1 cellular context compared by ENCODE assay signal in genomic region chrX:129760981-129761380, GRCh38.
TF ChIP-seq lines count a peak whose summit lies in the region.

No MANE protein-coding gene starts in this region.

TF ChIP-seq in HepG2, 621 proteins besides CTCF, POLR2A, EP300 and RAD21 (continued from another document):
- TF ChIP-seq CSRNP2 (CRISPR knock-in tag; conservative IDR thresholded peaks at IDR 0.05; ENCODE audit: low read depth) (no peak), ZNF205 (CRISPR knock-in tag; IDR thresholded peaks at IDR 0.05) (no peak), IKZF5 (CRISPR knock-in tag; IDR thresholded peaks at IDR 0.05) (no peak), DPF2 (CRISPR knock-in tag; IDR thresholded peaks at IDR 0.05; ENCODE audit: borderline replicate concordance, low read depth) (no peak), ZMYM3 (CRISPR knock-in tag; IDR thresholded peaks at IDR 0.05) (no peak)
TF ChIP-seq in HepG2: peak in this region for 0.
